8 cellular contexts compared by ENCODE assay signal in genomic region chr14:99575043-99576023, GRCh38. TPM values are rescaled to one million over a fixed set of nuclear protein-coding genes. Genes with fewer than 3 reads are reported as not detected.
A peak's percentile ranks its signal among the peaks of the same experiment; 100 is the strongest.
DNase-seq lines count a peak whose midpoint lies in the region; ATAC-seq and TF ChIP-seq lines count a peak whose summit lies in the region.

No MANE protein-coding gene starts in this region.

- H3K9me3 ChIP-seq in aorta (ENCODE audit: control insufficient read depth, low read length), result no peaks in the 10 kb centered on the region

- DNase-seq in GM10248 (ENCODE audit: extremely low spot score) (no peak), NCI-H524 (lab: John Stamatoyannopoulos, UW) (peak; percentile 47 to 77), fibroblast of the aortic adventitia (ENCODE audit: low read depth) (peak; percentile 19), aorta (no peak), SKM-1 treated with dmso at 0.1 percent for 144 hours (lab: John Stamatoyannopoulos, UW; ENCODE audit: unreplicated experiment) (no peak)
- no peak for DNase-seq in stimulated activated CD4-positive, alpha-beta T cell treated with anti-CD3 and anti-CD28 coated beads, Interleukin-4, amount 100 ng/mL, for 1 hour
- DNase-seq in activated effector memory CD4-positive, alpha-beta T cell treated with anti-CD3 and anti-CD28 coated beads, Interleukin-2, amount 50 U/mL, for 16 hours, result no peak

- H3K9ac ChIP-seq in rectal smooth muscle tissue (ENCODE audit: low read length), result peak overlapping the region; percentile 2

- 78 to 91% methylated on average over 22 of the region's 22 CpGs for WGBS in aorta, 2 donors

- no peak for ATAC-seq in aorta (ENCODE audit: low FRiP score)

- CTCF ChIA-PET in GM10248 (lab: Yijun Ruan, JAX), result interaction anchor here (1.0 to 1.4 kb wide), 2 partner anchors 53 to 112 kb away, joined by 3 to 4 read pairs; no protein-coding TSS in a partner anchor

- POLR2A ChIA-PET in GM10248 (lab: Yijun Ruan, JAX), result no interaction called here

- H3K27ac ChIP-seq in rectal smooth muscle tissue (ENCODE audit: low read depth, low read length) (peak overlapping the region; percentile 88), aorta (ENCODE audit: low read depth in 1 of 2, low read length in 2 of 2) (no peak overlapping the region)

- intact Hi-C loops in aorta (cut with DNase I), result no loop called here

- H3K27me3 ChIP-seq in rectal smooth muscle tissue (ENCODE audit: control insufficient read depth, insufficient read depth, low read length), result no peaks in the 10 kb centered on the region
- H3K27me3 ChIP-seq in aorta (ENCODE audit: control insufficient read depth in 1 of 2, insufficient read depth in 2 of 2, low read length in 1 of 2), result no peaks in the 10 kb centered on the region

- H3K4me3 ChIP-seq in fibroblast of the aortic adventitia (ENCODE audit: low read depth, low read length), result no peak overlapping the region
- H3K4me3 ChIP-seq in rectal smooth muscle tissue (ENCODE audit: low read length), result peak overlapping the region; percentile 38
- H3K4me3 ChIP-seq in aorta (ENCODE audit: low read length in 2 of 2), result no peak overlapping the region

- H3K36me3 ChIP-seq in rectal smooth muscle tissue (ENCODE audit: control insufficient read depth, insufficient read depth, low read length) (no peaks in the 10 kb centered on the region), aorta (ENCODE audit: control insufficient read depth in 1 of 2, insufficient read depth in 2 of 2, low read length in 1 of 2) (no peaks in the 10 kb centered on the region)

- TF ChIP-seq CTCF in GM10248 (IDR thresholded peaks at IDR 0.05; ENCODE audit: control extremely low read depth, extremely low read depth, low read depth, missing control alignments) (peak; percentile 10), fibroblast of the aortic adventitia (IDR thresholded peaks at IDR 0.05; ENCODE audit: insufficient read depth, low read length) (peak; percentile 22)

- H3K4me1 ChIP-seq in rectal smooth muscle tissue (ENCODE audit: control insufficient read depth, insufficient read depth, low read length) (peaks cover 92% of the 10 kb centered on the region), aorta (ENCODE audit: control insufficient read depth in 1 of 2, insufficient read depth in 2 of 2, low read length in 2 of 2) (no peaks in the 10 kb centered on the region)

RNA-seq across cellular contexts. Expression of gene CCDC85C, which starts 28.7 kb away (rescaled TPM):
- total RNA-seq in fibroblast of the aortic adventitia (ENCODE audit: low replicate concordance) (2.9 and 3.4 TPM in 2 replicates), aorta (1 to 10 TPM; 6.4 to 7.6 TPM)
- polyA plus RNA-seq in aorta, result 1 to 10 TPM; 1.2 to 8.1 TPM

Comparison
In these comparisons a context has a peak if more than half of its experiments do, and no peak if none do; other contexts are left out.
1. DNase-seq: peak in NCI-H524 (2 of 2) and fibroblast of the aortic adventitia (single experiment); none in GM10248 (single experiment), aorta (0 of 2), stimulated activated CD4-positive, alpha-beta T cell treated with anti-CD3 and anti-CD28 coated beads, Interleukin-4, amount 100 ng/mL, for 1 hour (single experiment), activated effector memory CD4-positive, alpha-beta T cell treated with anti-CD3 and anti-CD28 coated beads, Interleukin-2, amount 50 U/mL, for 16 hours (single experiment) and SKM-1 treated with dmso at 0.1 percent for 144 hours (single experiment).